Comparison of ENCODE assay signal across 8 cellular contexts in genomic region chr9:4366649-4367330, GRCh38.
DNase-seq lines count a peak whose midpoint lies in the region; ATAC-seq and TF ChIP-seq lines count a peak whose summit lies in the region.

No MANE protein-coding gene starts in this region.

- H3K36me3 Mint-ChIP-seq in activated T-cell treated with anti-CD3 and anti-CD28 coated beads, Interleukin-2, amount 50 U/mL, for 4 hours (ENCODE audit: insufficient read depth): no peaks in the 10 kb centered on the region
- no peaks in the 10 kb centered on the region for H3K36me3 Mint-ChIP-seq in activated T-helper 17 cell treated with anti-CD3 and anti-CD28 coated beads, Interleukin-2, amount 50 U/mL, for 72 hours (ENCODE audit: low read depth)

- peaks cover 3% of the 10 kb centered on the region for H3K27me3 Mint-ChIP-seq in activated T-cell treated with anti-CD3 and anti-CD28 coated beads, Interleukin-2, amount 50 U/mL, for 4 hours (ENCODE audit: low read depth)
- H3K27me3 Mint-ChIP-seq in activated T-helper 17 cell treated with anti-CD3 and anti-CD28 coated beads, Interleukin-2, amount 50 U/mL, for 72 hours: peaks cover 9% of the 10 kb centered on the region

- no peaks in the 10 kb centered on the region for H3K36me3 ChIP-seq in psoas muscle (ENCODE audit: insufficient read depth in 1 of 2, low read depth in 1 of 2)

- DNase-seq in AG10803 (ENCODE audit: low read depth) (peak; percentile 65), GM13976 (ENCODE audit: low spot score) (peak; percentile 41), NCI-H446 treated with DMSO at 0.1 percent for 48 hours (lab: John Stamatoyannopoulos, UW) (peak; percentile 98), germinal center (ENCODE audit: low spot score) (peak; percentile 22), psoas muscle (no peak)
- peak; percentile 16 for DNase-seq in activated T-cell treated with anti-CD3 and anti-CD28 coated beads, Interleukin-2, amount 50 U/mL, for 4 hours

- no peak overlapping the region for H3K4me3 Mint-ChIP-seq in activated T-cell treated with anti-CD3 and anti-CD28 coated beads, Interleukin-2, amount 50 U/mL, for 4 hours
- no peak overlapping the region for H3K4me3 Mint-ChIP-seq in activated T-helper 17 cell treated with anti-CD3 and anti-CD28 coated beads, Interleukin-2, amount 50 U/mL, for 72 hours

- H3K9me3 ChIP-seq in psoas muscle: no peaks in the 10 kb centered on the region

- H3K4me3 ChIP-seq in AG10803 (ENCODE audit: low read length): no peak overlapping the region
- H3K4me3 ChIP-seq in psoas muscle: no peak overlapping the region

- H3K4me1 Mint-ChIP-seq in activated T-cell treated with anti-CD3 and anti-CD28 coated beads, Interleukin-2, amount 50 U/mL, for 4 hours (ENCODE audit: low read depth): peaks cover 2% of the 10 kb centered on the region
- peaks cover 4% of the 10 kb centered on the region for H3K4me1 Mint-ChIP-seq in activated T-helper 17 cell treated with anti-CD3 and anti-CD28 coated beads, Interleukin-2, amount 50 U/mL, for 72 hours

- TF ChIP-seq CTCF in AG10803 (conservative IDR thresholded peaks at IDR 0.05; ENCODE audit: low read length) (peak; percentile 93), GM13976 (IDR thresholded peaks at IDR 0.05; ENCODE audit: borderline replicate concordance, control extremely low read depth, extremely low read depth, insufficient read depth, missing control alignments) (peak; percentile 49), psoas muscle (IDR thresholded peaks at IDR 0.05) (peak; percentile 60)

- H3K27ac ChIP-seq in psoas muscle: no peak overlapping the region

- no peak for ATAC-seq in activated T-cell treated with anti-CD3 and anti-CD28 coated beads, Interleukin-2, amount 50 U/mL, for 4 hours
- ATAC-seq in psoas muscle (peak; percentile 34 to 53 (median 44)), HG03175 (IDR thresholded peaks at IDR 0.05; ENCODE audit: unreplicated experiment) (no peak)
- no peak for ATAC-seq in activated T-helper 17 cell treated with anti-CD3 and anti-CD28 coated beads, Interleukin-2, amount 50 U/mL, for 72 hours (replicated peaks)

- H3K9me3 Mint-ChIP-seq in activated T-cell treated with anti-CD3 and anti-CD28 coated beads, Interleukin-2, amount 50 U/mL, for 4 hours: no peaks in the 10 kb centered on the region
- H3K9me3 Mint-ChIP-seq in activated T-helper 17 cell treated with anti-CD3 and anti-CD28 coated beads, Interleukin-2, amount 50 U/mL, for 72 hours: no peaks in the 10 kb centered on the region

- in situ Hi-C loops in GM13976 (cut with MboI; ENCODE audit: low sequenced_read_pairs, unreplicated experiment): loop anchor here (25.0 kb wide), 1 partner anchor 1504 kb away; no protein-coding TSS in a partner anchor

- H3K27me3 ChIP-seq in psoas muscle (ENCODE audit: insufficient read depth in 3 of 3, low read length in 2 of 3): no peaks in the 10 kb centered on the region

- intact Hi-C loops in psoas muscle (cut with DNase I): loop anchor here in 1 of 2 donors (2.0 kb wide), 1 partner anchor 52 kb away; no protein-coding TSS in a partner anchor

- no peaks in the 10 kb centered on the region for H3K4me1 ChIP-seq in psoas muscle

- 65 to 67% (median 67%) methylated on average over 11 of the region's 11 CpGs for WGBS in psoas muscle, 3 donors

- no peak overlapping the region for H3K27ac Mint-ChIP-seq in activated T-helper 17 cell treated with anti-CD3 and anti-CD28 coated beads, Interleukin-2, amount 50 U/mL, for 72 hours

Comparison
In these comparisons a context has a peak if more than half of its experiments do, and no peak if none do; other contexts are left out.
1. DNase-seq: peak in AG10803 (single experiment), GM13976 (single experiment), NCI-H446 treated with DMSO at 0.1 percent for 48 hours (single experiment), activated T-cell treated with anti-CD3 and anti-CD28 coated beads, Interleukin-2, amount 50 U/mL, for 4 hours (single experiment) and germinal center (single experiment); none in psoas muscle (0 of 2).
2. ATAC-seq: peak in psoas muscle (4 of 4); none in activated T-cell treated with anti-CD3 and anti-CD28 coated beads, Interleukin-2, amount 50 U/mL, for 4 hours (0 of 2), activated T-helper 17 cell treated with anti-CD3 and anti-CD28 coated beads, Interleukin-2, amount 50 U/mL, for 72 hours (single experiment) and HG03175 (single experiment).
3. Peak in every context shown above with its lines, with median percentiles within 50 percentile points of each other: CTCF ChIP-seq.